14 cellular contexts compared by ENCODE assay signal in genomic region chr10:99996934-99997648, GRCh38. TPM values are rescaled to one million over a fixed set of nuclear protein-coding genes. Genes with fewer than 3 reads are reported as not detected.
A peak's percentile ranks its signal among the peaks of the same experiment; 100 is the strongest.
DNase-seq lines count a peak whose midpoint lies in the region; ATAC-seq and TF ChIP-seq lines count a peak whose summit lies in the region.
"Had no signal": no experiment of that assay in that cellular context is flagged by ENCODE, and none has a peak within 500 bp of the region (broad histone marks: within the 10 kb centered on the region; RNA-seq: fewer than 3 reads in every experiment).

No MANE protein-coding gene starts in this region.

- peak overlapping the region; percentile 24 for H3K4me2 ChIP-seq in HCT116 (ENCODE audit: low read length)
- H3K4me2 ChIP-seq in GM23338, result no peak overlapping the region

- H3K36me3 Mint-ChIP-seq in GM23338 (ENCODE audit: low read depth), result no peaks in the 10 kb centered on the region
- H3K36me3 Mint-ChIP-seq in activated naive CD8-positive, alpha-beta T cell treated with anti-CD3 and anti-CD28 coated beads, Interleukin-2, amount 50 U/mL, for 24 hours (ENCODE audit: low read depth), result peaks cover 2% of the 10 kb centered on the region

- ATAC-seq in HCT116 (no peak), left ventricle myocardium superior (peak; percentile 55), gastrocnemius medialis (peak; percentile 86 to 90), esophagus mucosa (no peak), GM23338 (no peak)
- no peak for ATAC-seq in activated naive CD8-positive, alpha-beta T cell treated with anti-CD3 and anti-CD28 coated beads, Interleukin-2, amount 50 U/mL, for 24 hours
- ATAC-seq: HepG2, right lobe of liver had no signal

- no peaks in the 10 kb centered on the region for H3K27me3 Mint-ChIP-seq in GM23338 (ENCODE audit: insufficient read depth, low read depth, poor library complexity)
- H3K27me3 Mint-ChIP-seq in activated naive CD8-positive, alpha-beta T cell treated with anti-CD3 and anti-CD28 coated beads, Interleukin-2, amount 50 U/mL, for 24 hours, result no peaks in the 10 kb centered on the region
- H3K27me3 Mint-ChIP-seq: activated CD4-positive, alpha-beta T cell treated with anti-CD3 and anti-CD28 coated beads, Interleukin-2, amount 10 ng/mL, durations not matched to agents 7 days and 5 days; activated naive CD8-positive, alpha-beta T cell had no signal

- no peak overlapping the region for H3K9ac ChIP-seq in HCT116 (ENCODE audit: low read length)

- in situ Hi-C loops in gastrocnemius medialis (cut with MboI; ENCODE audit: low sequenced_read_pairs in 4 of 4), result no loop called here

- H3K9me3 ChIP-seq in HCT116 (ENCODE audit: control insufficient read depth in 1 of 2, insufficient read depth in 1 of 2, low read depth in 1 of 2, low read length in 2 of 2), result no peaks in the 10 kb centered on the region
- no peaks in the 10 kb centered on the region for H3K9me3 ChIP-seq in gastrocnemius medialis
- H3K9me3 ChIP-seq: right lobe of liver had no signal

- H3K4me3 ChIP-seq in HCT116 (replicated peaks in 1 of 2; ENCODE audit: low read depth in 1 of 2, low read length in 2 of 2) (no peak overlapping the region), WI38 (ENCODE audit: low read depth, low read length) (peak overlapping the region; percentile 0; the same call in 1 of the 2 replicates), gastrocnemius medialis (no peak overlapping the region), GM23338 (no peak overlapping the region)
- H3K4me3 ChIP-seq: right lobe of liver had no signal

- H3K27ac Mint-ChIP-seq in GM23338, result no peak overlapping the region; the same call in 1 of the 2 replicates
- no peak overlapping the region for H3K27ac Mint-ChIP-seq in activated naive CD8-positive, alpha-beta T cell treated with anti-CD3 and anti-CD28 coated beads, Interleukin-2, amount 50 U/mL, for 24 hours
- H3K27ac Mint-ChIP-seq: activated CD4-positive, alpha-beta T cell treated with anti-CD3 and anti-CD28 coated beads, Interleukin-2, amount 10 ng/mL, durations not matched to agents 7 days and 5 days; activated naive CD8-positive, alpha-beta T cell had no signal

- no peaks in the 10 kb centered on the region for H3F3A ChIP-seq in GM23338 (replicated peaks; ENCODE audit: low read depth)

- H3K9me2 ChIP-seq in HCT116 (ENCODE audit: insufficient read depth) (no peaks in the 10 kb centered on the region), GM23338 (ENCODE audit: insufficient read depth) (no peaks in the 10 kb centered on the region)

- H4K20me1 ChIP-seq in HCT116 (ENCODE audit: insufficient read depth) (peaks cover 19% of the 10 kb centered on the region; the same call in 1 of the 2 replicates), GM23338 (replicated peaks; ENCODE audit: insufficient read depth) (no peaks in the 10 kb centered on the region)

- no peak for TF ChIP-seq POLR2A in HCT116 (IDR thresholded peaks at IDR 0.05; ENCODE audit: borderline replicate concordance, extremely low read depth, insufficient read depth, insufficient read length)
- no peak for TF ChIP-seq POLR2A in gastrocnemius medialis (IDR thresholded peaks at IDR 0.05)

- no peak overlapping the region for H3K4me3 Mint-ChIP-seq in GM23338
- no peak overlapping the region for H3K4me3 Mint-ChIP-seq in activated naive CD8-positive, alpha-beta T cell treated with anti-CD3 and anti-CD28 coated beads, Interleukin-2, amount 50 U/mL, for 24 hours
- H3K4me3 Mint-ChIP-seq: activated CD4-positive, alpha-beta T cell treated with anti-CD3 and anti-CD28 coated beads, Interleukin-2, amount 10 ng/mL, durations not matched to agents 7 days and 5 days; activated naive CD8-positive, alpha-beta T cell had no signal

- BruUV-seq in HCT116 (replicated peaks; lab: Mats Ljungman, UMichigan), result no TSS peak

- H3K36me3 ChIP-seq in HCT116 (ENCODE audit: control insufficient read depth in 1 of 2, insufficient read depth in 2 of 2, low read length in 2 of 2) (peaks cover 0 to 23% of the 10 kb centered on the region in 2 experiments; a peak in 1 of 4 replicates), gastrocnemius medialis (no peaks in the 10 kb centered on the region), GM23338 (ENCODE audit: insufficient read depth) (no peaks in the 10 kb centered on the region)
- H3K36me3 ChIP-seq: right lobe of liver had no signal

- no peaks in the 10 kb centered on the region for H3K9me3 Mint-ChIP-seq in GM23338
- no peaks in the 10 kb centered on the region for H3K9me3 Mint-ChIP-seq in activated naive CD8-positive, alpha-beta T cell treated with anti-CD3 and anti-CD28 coated beads, Interleukin-2, amount 50 U/mL, for 24 hours
- H3K9me3 Mint-ChIP-seq: activated CD4-positive, alpha-beta T cell treated with anti-CD3 and anti-CD28 coated beads, Interleukin-2, amount 10 ng/mL, durations not matched to agents 7 days and 5 days had no signal

- no peak for DNase-seq in HCT116 (ENCODE audit: low read depth, low spot score)
- no peak for DNase-seq in left ventricle myocardium superior
- peak; percentile 10 to 50 for DNase-seq in gastrocnemius medialis
- no peak for DNase-seq in NCI-H2196 (lab: John Stamatoyannopoulos, UW; ENCODE audit: unreplicated experiment)
- DNase-seq in GM23338 (ENCODE audit: low spot score), result no peak
- no peak for DNase-seq in activated naive CD8-positive, alpha-beta T cell treated with anti-CD3 and anti-CD28 coated beads, Interleukin-2, amount 50 U/mL, for 24 hours
- DNase-seq: activated CD4-positive, alpha-beta T cell treated with anti-CD3 and anti-CD28 coated beads, Interleukin-2, amount 10 ng/mL, durations not matched to agents 7 days and 5 days; kidney; NCI-H1930; right lobe of liver had no signal

- peaks cover 18% of the 10 kb centered on the region for H3K4me1 Mint-ChIP-seq in GM23338
- H3K4me1 Mint-ChIP-seq in activated naive CD8-positive, alpha-beta T cell treated with anti-CD3 and anti-CD28 coated beads, Interleukin-2, amount 50 U/mL, for 24 hours, result peaks cover 26% of the 10 kb centered on the region

- TF ChIP-seq CTCF in HCT116 (IDR thresholded peaks at IDR 0.05 in 2 of 3, conservative IDR thresholded peaks at IDR 0.05 in 1 of 3; ENCODE audit: borderline replicate concordance in 1 of 3, insufficient read depth in 1 of 3, low read depth in 2 of 3, low read length in 2 of 3) (no peak), WI38 (IDR thresholded peaks at IDR 0.05; ENCODE audit: low read depth, low read length) (no peak), gastrocnemius medialis (IDR thresholded peaks at IDR 0.05 in 4 of 5, conservative IDR thresholded peaks at IDR 0.05 in 1 of 5) (no peak), GM23338 (conservative IDR thresholded peaks at IDR 0.05; ENCODE audit: low read depth in 2 of 2) (no peak)

- intact Hi-C loops in HCT116 (cut with micrococcal nuclease) (no loop called here), left ventricle myocardium superior (cut with micrococcal nuclease) (no loop called here), gastrocnemius medialis (cut with DNase I; ENCODE audit: low total_unique reads) (loop anchor here (5.0 kb wide), 1 partner anchor 255 kb away; no protein-coding TSS in a partner anchor)

- H3K27me3 ChIP-seq in HCT116 (ENCODE audit: insufficient read depth, low read length), result no peaks in the 10 kb centered on the region
- H3K27me3 ChIP-seq in gastrocnemius medialis, result no peaks in the 10 kb centered on the region
- no peaks in the 10 kb centered on the region for H3K27me3 ChIP-seq in GM23338 (ENCODE audit: insufficient read depth)
- H3K27me3 ChIP-seq: right lobe of liver had no signal

- H2AFZ ChIP-seq in HCT116 (ENCODE audit: low read depth, low read length, poor library complexity, severe bottlenecking) (no peak overlapping the region), GM23338 (no peak overlapping the region)

- CTCF ChIA-PET in HCT116 (lab: Charles Lee), result interaction anchor here (1.4 kb wide), 2 partner anchors 9 to 12 kb away, joined by 4 to 5 read pairs; partner anchors contain the start of gene DNMBP

- H3K79me2 ChIP-seq in HCT116 (ENCODE audit: insufficient read depth, low read length), result peaks cover 100% of the 10 kb centered on the region
- peaks cover 6% of the 10 kb centered on the region; the same call in 1 of the 2 replicates for H3K79me2 ChIP-seq in GM23338 (replicated peaks; ENCODE audit: insufficient read depth)

- H3K4me1 ChIP-seq in HCT116 (ENCODE audit: control insufficient read depth in 1 of 2, insufficient read depth in 2 of 2, low read length in 2 of 2) (peaks cover 48 to 70% of the 10 kb centered on the region in 2 experiments), gastrocnemius medialis (peaks cover 66 to 73% of the 10 kb centered on the region in 2 donors), GM23338 (ENCODE audit: insufficient read depth) (peaks cover 9% of the 10 kb centered on the region; the same call in 1 of the 2 replicates)

- no peak for TF ChIP-seq RAD21 in HCT116 (IDR thresholded peaks at IDR 0.05; ENCODE audit: low read depth)

- POLR2A ChIA-PET in HCT116 (lab: Charles Lee), result interaction anchor here (1.2 to 2.0 kb wide), 2 partner anchors 9 to 16 kb away, joined by 5 to 10 read pairs; no protein-coding TSS in a partner anchor

- RAD21 ChIA-PET in HCT116 (lab: Charles Lee; ENCODE audit: low non-redundant PET in 1 of 2, low total read pairs in 2 of 2, uncharacterized antibody in 2 of 2, unreplicated experiment in 2 of 2), result interaction anchor here in 1 of 2 experiments (0.7 kb wide), 1 partner anchor 75 kb away, joined by 3 read pairs; no protein-coding TSS in a partner anchor

- H3K27ac ChIP-seq in HCT116 (ENCODE audit: low read depth, low read length) (peak overlapping the region; percentile 1; the same call in 1 of the 2 replicates), gastrocnemius medialis (peak overlapping the region; percentile 78 to 84 (median 80)), GM23338 (ENCODE audit: low read depth) (no peak overlapping the region)
- H3K27ac ChIP-seq: right lobe of liver had no signal

TF ChIP-seq in HCT116, 20 proteins besides CTCF, POLR2A, EP300 and RAD21:
- no peak for TF ChIP-seq POLR2AphosphoS5 (IDR thresholded peaks at IDR 0.05; ENCODE audit: low read depth, low read length)
- TF ChIP-seq ZFX (IDR thresholded peaks at IDR 0.05), result no peak
- TF ChIP-seq JUND (IDR thresholded peaks at IDR 0.05), result no peak

TF ChIP-seq in GM23338, 12 proteins besides CTCF, POLR2A, EP300 and RAD21 (continues in another document):
- no peak for TF ChIP-seq ZNF331 (CRISPR knock-in tag; IDR thresholded peaks at IDR 0.05; ENCODE audit: low read depth)
- TF ChIP-seq EZH2 (IDR thresholded peaks at IDR 0.05; ENCODE audit: low read depth, unreplicated experiment), result no peak
- no peak for TF ChIP-seq EZH2phosphoT487 (IDR thresholded peaks at IDR 0.05; ENCODE audit: unreplicated experiment)

RNA-seq across cellular contexts. Expression of gene DNMBP, which starts 12.7 kb away (rescaled TPM):
- total RNA-seq in HCT116 (2021; ENCODE audit: unreplicated experiment) (60.3 TPM), left ventricle myocardium superior (5.5 TPM), gastrocnemius medialis (10 to 100 TPM in 3 of 4 donors, 1 to 10 TPM in 1; 9.5 to 22.5 (median 15.0) TPM), esophagus mucosa (12.4 TPM)
- 25.2 and 36.2 TPM in 2 replicates for polyA plus RNA-seq in HCT116 (2012)
- total RNA-seq in GM23338 (2014; rRNA removed; shearing (Covaris generic)), result 25.7 and 31.2 TPM in 2 replicates
- polyA plus RNA-seq in GM23338 (2016; fragmentation: Nextera tagmentation; extraction: Ambion mirVana), result 13.4 and 13.5 TPM in 2 replicates

Comparison
In these comparisons a context has a peak if more than half of its experiments do, and no peak if none do; other contexts are left out.
1. ATAC-seq: peak in left ventricle myocardium superior (single experiment) and gastrocnemius medialis (2 of 2); none in HCT116 (single experiment), esophagus mucosa (single experiment), GM23338 (single experiment) and activated naive CD8-positive, alpha-beta T cell treated with anti-CD3 and anti-CD28 coated beads, Interleukin-2, amount 50 U/mL, for 24 hours (single experiment).
2. DNase-seq: peak in gastrocnemius medialis (2 of 2); none in HCT116 (single experiment), left ventricle myocardium superior (single experiment), NCI-H2196 (single experiment), GM23338 (single experiment) and activated naive CD8-positive, alpha-beta T cell treated with anti-CD3 and anti-CD28 coated beads, Interleukin-2, amount 50 U/mL, for 24 hours (single experiment).